ENCODE assay signal across 12 cellular contexts in the genomic region with DNA sequence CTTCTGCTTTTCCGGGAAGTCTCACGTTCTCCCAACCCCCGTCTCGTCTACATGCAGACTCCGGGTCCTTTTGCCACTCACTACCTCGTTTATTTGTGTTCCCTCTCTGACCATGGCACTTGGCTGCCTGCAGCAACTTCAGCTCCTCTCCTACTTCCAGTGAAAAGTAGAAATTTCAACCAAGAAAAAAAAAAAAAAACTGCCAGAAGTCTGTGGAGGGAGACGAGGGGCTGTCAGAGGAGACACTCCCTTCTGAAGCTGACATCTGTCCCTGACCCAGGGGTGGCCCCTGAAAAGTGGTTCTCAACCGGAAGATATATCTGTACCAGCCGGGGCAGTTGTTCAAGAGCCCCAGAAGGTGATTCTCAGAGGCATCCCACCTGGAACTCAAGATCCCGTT. TPM values are rescaled to one million over a fixed set of nuclear protein-coding genes. Genes with fewer than 3 reads are reported as not detected.
DNase-seq lines count a peak whose midpoint lies in the region; TF ChIP-seq lines count a peak whose summit lies in the region.
"Had no signal": no experiment of that assay in that cellular context is flagged by ENCODE, and none has a peak within 500 bp of the region (broad histone marks: within the 10 kb centered on the region; RNA-seq: fewer than 3 reads in every experiment).

No MANE protein-coding gene starts in this region.

- peaks cover 38% of the 10 kb centered on the region for H3K79me2 ChIP-seq in MM.1S (ENCODE audit: low read length)
- H3K79me2 ChIP-seq in parathyroid adenoma = no peaks in the 10 kb centered on the region

- H3F3A ChIP-seq in MM.1S (ENCODE audit: insufficient read depth, low read length) = 0 out of 2 replicates have a peak, but pooled peaks cover 4% of the 10 kb centered on the region

- H3K27ac ChIP-seq in MM.1S (ENCODE audit: low read length) (no peak overlapping the region), endodermal cell (ENCODE audit: low read depth, low read length) (no peak overlapping the region), parathyroid adenoma (peak overlapping the region; percentile 58)
- H3K27ac ChIP-seq: coronary artery, thoracic aorta had no signal

- H3K9me2 ChIP-seq in MM.1S (replicated peaks; ENCODE audit: insufficient read depth, low read length) = no peaks in the 10 kb centered on the region

- H2AFZ ChIP-seq in MM.1S (ENCODE audit: low read length) (peak overlapping the region; percentile 28; the same call in 1 of the 2 replicates), parathyroid adenoma (peak overlapping the region; percentile 86)

- WGBS in endodermal cell (ENCODE audit: insufficient coverage in 1 of 2, insufficient read length in 1 of 2), 2 experiments = 42 to 55% methylated on average over 8 to 10 of the region's 10 CpGs

- H4K20me1 ChIP-seq in MM.1S (ENCODE audit: insufficient read depth, low read length) = no peaks in the 10 kb centered on the region

- no peaks in the 10 kb centered on the region for H3K9me3 Mint-ChIP-seq in T-helper 2 cell treated with Interferon-gamma antibody and Interleukin-4, amounts not matched to agents 5 μg/mL and 100 μg/mL, for 36 hours
- no peaks in the 10 kb centered on the region for H3K9me3 Mint-ChIP-seq in endodermal cell

- H3K27me3 Mint-ChIP-seq in T-helper 2 cell treated with Interferon-gamma antibody and Interleukin-4, amounts not matched to agents 5 μg/mL and 100 μg/mL, for 36 hours (ENCODE audit: low read depth) = peaks cover 64% of the 10 kb centered on the region
- peaks cover 84% of the 10 kb centered on the region for H3K27me3 Mint-ChIP-seq in endodermal cell (ENCODE audit: insufficient read depth)

- H3K4me3 ChIP-seq in MM.1S (ENCODE audit: low read length) = peak overlapping the region; percentile 24; the same call in 1 of the 2 replicates
- H3K4me3 ChIP-seq in endodermal cell (ENCODE audit: low read length) = peak overlapping the region; percentile 71
- H3K4me3 ChIP-seq in parathyroid adenoma (ENCODE audit: low read depth, low read length) = peak overlapping the region; percentile 12

- no peak for DNase-seq in T-helper 2 cell treated with Interferon-gamma antibody and Interleukin-4, amounts not matched to agents 5 μg/mL and 100 μg/mL, for 36 hours (ENCODE audit: low spot score)
- DNase-seq in T-helper 2 cell (no peak), MM.1S (no peak), endodermal cell (no peak), GM20000 (ENCODE audit: low spot score) (no peak), NCI-H345 (lab: John Stamatoyannopoulos, UW) (no peak), DMS153 treated with DMSO at 0.1 percent for 48 hours (lab: John Stamatoyannopoulos, UW; ENCODE audit: unreplicated experiment) (no peak)
- DNase-seq: MV-4-11, NCI-H446 treated with DMSO at 0.1 percent for 48 hours had no signal

- H3K9me3 ChIP-seq in MM.1S (replicated peaks; ENCODE audit: insufficient read depth, low read length) = no peaks in the 10 kb centered on the region
- peaks cover under 1% of the 10 kb centered on the region for H3K9me3 ChIP-seq in endodermal cell (ENCODE audit: control insufficient read depth, low read length)
- no peaks in the 10 kb centered on the region for H3K9me3 ChIP-seq in parathyroid adenoma (ENCODE audit: control insufficient read depth, low read length)
- H3K9me3 ChIP-seq: thoracic aorta had no signal

- H3K4me2 ChIP-seq in MM.1S (ENCODE audit: low read depth, low read length) = peak overlapping the region; percentile 59
- H3K4me2 ChIP-seq in parathyroid adenoma (ENCODE audit: low read length) = peak overlapping the region; percentile 73

- TF ChIP-seq CTCF in MM.1S (IDR thresholded peaks at IDR 0.05; ENCODE audit: low read length) (no peak), endodermal cell (conservative IDR thresholded peaks at IDR 0.05) (no peak), parathyroid adenoma (IDR thresholded peaks at IDR 0.05) (no peak), GM20000 (IDR thresholded peaks at IDR 0.05; ENCODE audit: extremely low read depth, missing control alignments) (no peak)

- H3K9ac ChIP-seq in MM.1S (ENCODE audit: low read length) (no peak overlapping the region), endodermal cell (ENCODE audit: extremely low read depth, low read length, poor library complexity, severe bottlenecking) (no peak overlapping the region), parathyroid adenoma (no peak overlapping the region)

- 0 out of 2 replicates have a peak, but pooled peaks cover 5% of the 10 kb centered on the region for H3K27me3 ChIP-seq in MM.1S (replicated peaks; ENCODE audit: insufficient read depth, low read length)
- H3K27me3 ChIP-seq in endodermal cell (ENCODE audit: control insufficient read depth, insufficient read depth, low read length, poor library complexity, severe bottlenecking) = peaks cover 65% of the 10 kb centered on the region
- no peaks in the 10 kb centered on the region for H3K27me3 ChIP-seq in parathyroid adenoma (ENCODE audit: control insufficient read depth, insufficient read depth, low read length)

- peak overlapping the region; percentile 60 for H3K4me3 Mint-ChIP-seq in T-helper 2 cell treated with Interferon-gamma antibody and Interleukin-4, amounts not matched to agents 5 μg/mL and 100 μg/mL, for 36 hours
- H3K4me3 Mint-ChIP-seq in endodermal cell = peak overlapping the region; percentile 64

- no peaks in the 10 kb centered on the region for H3K36me3 Mint-ChIP-seq in T-helper 2 cell treated with Interferon-gamma antibody and Interleukin-4, amounts not matched to agents 5 μg/mL and 100 μg/mL, for 36 hours (ENCODE audit: low read depth)
- H3K36me3 Mint-ChIP-seq in endodermal cell (ENCODE audit: low read depth) = no peaks in the 10 kb centered on the region

- H3K36me3 ChIP-seq in MM.1S (replicated peaks; ENCODE audit: insufficient read depth, low read length) (no peaks in the 10 kb centered on the region), endodermal cell (ENCODE audit: control insufficient read depth, insufficient read depth, low read length) (no peaks in the 10 kb centered on the region), parathyroid adenoma (ENCODE audit: control insufficient read depth, insufficient read depth, low read length) (no peaks in the 10 kb centered on the region)
- H3K36me3 ChIP-seq: thoracic aorta had no signal

- peaks cover 2% of the 10 kb centered on the region for H3K4me1 Mint-ChIP-seq in T-helper 2 cell treated with Interferon-gamma antibody and Interleukin-4, amounts not matched to agents 5 μg/mL and 100 μg/mL, for 36 hours (ENCODE audit: low read depth)
- peaks cover 12% of the 10 kb centered on the region for H3K4me1 Mint-ChIP-seq in endodermal cell

- no peak overlapping the region for H3K27ac Mint-ChIP-seq in T-helper 2 cell treated with Interferon-gamma antibody and Interleukin-4, amounts not matched to agents 5 μg/mL and 100 μg/mL, for 36 hours
- H3K27ac Mint-ChIP-seq in endodermal cell = no peak overlapping the region

- H3K4me1 ChIP-seq in MM.1S (ENCODE audit: low read length) (peaks cover 16% of the 10 kb centered on the region), endodermal cell (ENCODE audit: control insufficient read depth, insufficient read depth, low read length) (peaks cover 6% of the 10 kb centered on the region), parathyroid adenoma (peaks cover 10% of the 10 kb centered on the region)

RNA-seq across cellular contexts. Expression of a gene that starts 0.7 kb away (rescaled TPM):
- 10 to 100 TPM; 12.2 to 16.8 TPM for total RNA-seq in endodermal cell
- 4.6 TPM for polyA plus RNA-seq in endodermal cell (2013, experiment 1 of 2)
- 4.1 TPM for polyA plus RNA-seq in endodermal cell (2013, experiment 2 of 2)

Comparison
In these comparisons a context has a peak if more than half of its experiments do, and no peak if none do; other contexts are left out.
1. H3K4me3 ChIP-seq: peak in every context shown above with its lines; median percentile 71 in endodermal cell; 24 in MM.1S; 12 in parathyroid adenoma.